8 cellular contexts compared by ENCODE assay signal in genomic region chr13:76886005-76886291, GRCh38. TPM values are rescaled to one million over a fixed set of nuclear protein-coding genes. Genes with fewer than 3 reads are reported as not detected.
DNase-seq lines count a peak whose midpoint lies in the region; ATAC-seq, FAIRE-seq and TF ChIP-seq lines count a peak whose summit lies in the region.

No MANE protein-coding gene starts in this region.

- H3K4me3 ChIP-seq in AG04450 (ENCODE audit: low read depth, low read length) (peak overlapping the region; percentile 66), HEK293 (ENCODE audit: low read depth, low read length) (peak overlapping the region; percentile 65), HepG2 (replicated peaks in 1 of 3; ENCODE audit: insufficient read depth in 1 of 3, low read depth in 2 of 3, low read length in 3 of 3) (peak overlapping the region; percentile 16 to 59 (median 42); a peak in 4 of 6 replicates), tibial artery (peak overlapping the region; percentile 69 to 78)

- H3K4me1 Mint-ChIP-seq in activated naive CD8-positive, alpha-beta T cell treated with anti-CD3 and anti-CD28 coated beads, Interleukin-2, amount 10 ng/mL, durations not matched to agents 7 days and 5 days, result peaks cover 26% of the 10 kb centered on the region

- peak overlapping the region; percentile 77 for H3K4me3 Mint-ChIP-seq in activated naive CD8-positive, alpha-beta T cell treated with anti-CD3 and anti-CD28 coated beads, Interleukin-2, amount 10 ng/mL, durations not matched to agents 7 days and 5 days

- no peak overlapping the region for H3K9ac ChIP-seq in HepG2 (ENCODE audit: insufficient read depth, low read depth, low read length)

- H3K4me1 ChIP-seq in HEK293 (ENCODE audit: control insufficient read depth, insufficient read depth, low read length) (no peaks in the 10 kb centered on the region), HepG2 (ENCODE audit: insufficient read depth, low read length) (peaks cover 7% of the 10 kb centered on the region; the same call in 1 of the 2 replicates), tibial artery (peaks cover 0 to 27% (median 12%) of the 10 kb centered on the region in 4 donors)

- H3K4me2 ChIP-seq in HepG2 (ENCODE audit: low read depth, low read length), result peak overlapping the region; percentile 62

- H3K27ac ChIP-seq in AG04450 (ENCODE audit: low read depth, low read length) (no peak overlapping the region), HEK293 (ENCODE audit: extremely low read depth, low read depth, low read length) (peak overlapping the region; percentile 72; the same call in 1 of the 2 replicates), HepG2 (ENCODE audit: extremely low read length, insufficient read depth, low read length) (no peak overlapping the region), tibial artery (peak overlapping the region; percentile 87 to 88)

- POLR2A ChIA-PET in AG04450 (lab: Yijun Ruan, JAX), result no interaction called here
- POLR2A ChIA-PET in HEK293 (lab: Yijun Ruan, JAX), result interaction anchor here (0.6 to 1.4 kb wide), 3 partner anchors 18 to 812 kb away, joined by 3 to 4 read pairs (median 3); partner anchors contain the start of gene CLN5
- POLR2A ChIA-PET in activated naive CD8-positive, alpha-beta T cell treated with anti-CD3 and anti-CD28 coated beads, Interleukin-2, amount 10 ng/mL, durations not matched to agents 7 days and 5 days (lab: Charles Lee), result interaction anchor here (1.2 to 2.5 kb wide), 5 partner anchors 9 to 443 kb away, joined by 4 to 9 read pairs (median 7); partner anchors contain the start of genes CLN5 and FBXL3
- POLR2A ChIA-PET in HepG2 (lab: Yijun Ruan, JAX), result interaction anchor here (0.6 kb wide), 1 partner anchor 203 kb away, joined by 3 read pairs; no protein-coding TSS in a partner anchor

- H4K20me1 ChIP-seq in HepG2 (ENCODE audit: insufficient read depth, low read length), result no peaks in the 10 kb centered on the region

- H3K27ac Mint-ChIP-seq in activated naive CD8-positive, alpha-beta T cell treated with anti-CD3 and anti-CD28 coated beads, Interleukin-2, amount 10 ng/mL, durations not matched to agents 7 days and 5 days, result peak overlapping the region; percentile 54

- no peak for FAIRE-seq in HepG2 (lab: Jason Lieb, UNC)

- TF ChIP-seq POLR2A in HepG2 (IDR thresholded peaks at IDR 0.05; ENCODE audit: insufficient read depth in 1 of 2, low read depth in 2 of 2, low read length in 2 of 2), result no peak

- DNase-seq in AG04450 (ENCODE audit: low read depth, low spot score), result no peak
- DNase-seq in activated naive CD8-positive, alpha-beta T cell treated with anti-CD3 and anti-CD28 coated beads, Interleukin-2, amount 10 ng/mL, durations not matched to agents 7 days and 5 days, result no peak
- DNase-seq in HepG2 (ENCODE audit: low spot score), result no peak
- DNase-seq in tibial artery, result no peak
- no peak for DNase-seq in germinal center (ENCODE audit: low spot score)
- DNase-seq in KBM-7, result no peak
- no peak for DNase-seq in DMS53 treated with DMSO at 0.1 percent for 48 hours (lab: John Stamatoyannopoulos, UW; ENCODE audit: unreplicated experiment)

- H3K36me3 Mint-ChIP-seq in activated naive CD8-positive, alpha-beta T cell treated with anti-CD3 and anti-CD28 coated beads, Interleukin-2, amount 10 ng/mL, durations not matched to agents 7 days and 5 days, result peaks cover 5% of the 10 kb centered on the region

- in situ Hi-C loops in HepG2 (cut with HindIII; ENCODE audit: extremely low pct_ligation_motif_present, low pct_unique_long_range_greater_than_20kb), result no loop called here
- in situ Hi-C loops in KBM-7 (cut with MboI; ENCODE audit: low pct_unique_long_range_greater_than_20kb, low sequenced_read_pairs), result no loop called here

- no TSS peak for BruUV-seq in HepG2 (replicated peaks; lab: Mats Ljungman, UMichigan)

- H3K9me3 Mint-ChIP-seq in activated naive CD8-positive, alpha-beta T cell treated with anti-CD3 and anti-CD28 coated beads, Interleukin-2, amount 10 ng/mL, durations not matched to agents 7 days and 5 days, result no peaks in the 10 kb centered on the region

- H3K9me3 ChIP-seq in AG04450 (ENCODE audit: control insufficient read depth, insufficient read depth, low read length) (no peaks in the 10 kb centered on the region; the same call in 1 of the 2 replicates), HEK293 (ENCODE audit: control insufficient read depth, insufficient read depth, low read depth, low read length) (no peaks in the 10 kb centered on the region), HepG2 (ENCODE audit: low read length) (no peaks in the 10 kb centered on the region), tibial artery (no peaks in the 10 kb centered on the region)

- H3K36me3 ChIP-seq in HEK293 (ENCODE audit: control insufficient read depth in 2 of 2, insufficient read depth in 1 of 2, low read length in 2 of 2) (no peaks in the 10 kb centered on the region), HepG2 (replicated peaks in 1 of 2; ENCODE audit: control insufficient read depth in 1 of 2, insufficient read depth in 2 of 2, low read length in 2 of 2) (no peaks in the 10 kb centered on the region), tibial artery (no peaks in the 10 kb centered on the region)

- peaks cover 10% of the 10 kb centered on the region for H3K27me3 ChIP-seq in AG04450 (ENCODE audit: control insufficient read depth, insufficient read depth, low read length)
- H3K27me3 ChIP-seq in HepG2 (ENCODE audit: control insufficient read depth in 1 of 2, insufficient read depth in 2 of 2, low read length in 2 of 2), result peaks cover 2 to 16% of the 10 kb centered on the region in 2 experiments; a peak in 4 of 5 replicates
- H3K27me3 ChIP-seq in tibial artery, result no peaks in the 10 kb centered on the region

- intact Hi-C loops in HepG2 (cut with micrococcal nuclease; ENCODE audit: unreplicated experiment) (no loop called here), tibial artery (cut with DNase I; ENCODE audit: low total_unique reads) (loop anchor here (10.0 kb wide), 3 partner anchors 99 to 1191 kb away; no protein-coding TSS in a partner anchor)

- H3K27me3 Mint-ChIP-seq in activated naive CD8-positive, alpha-beta T cell treated with anti-CD3 and anti-CD28 coated beads, Interleukin-2, amount 10 ng/mL, durations not matched to agents 7 days and 5 days, result peaks cover 34% of the 10 kb centered on the region

- ATAC-seq in activated naive CD8-positive, alpha-beta T cell treated with anti-CD3 and anti-CD28 coated beads, Interleukin-2, amount 10 ng/mL, durations not matched to agents 7 days and 5 days (ENCODE audit: low read depth), result peak; percentile 23
- no peak for ATAC-seq in HepG2

- TF ChIP-seq CTCF in AG04450 (IDR thresholded peaks at IDR 0.05; ENCODE audit: low read depth, low read length), result no peak
- TF ChIP-seq CTCF in HEK293 (tag by site-specific recombination; IDR thresholded peaks at IDR 0.05), result no peak
- TF ChIP-seq CTCF in HepG2 (CRISPR knock-in tag; IDR thresholded peaks at IDR 0.05), result no peak
- TF ChIP-seq CTCF in tibial artery (IDR thresholded peaks at IDR 0.05), result no peak

- WGBS in HepG2 (ENCODE audit: low lambda C conversion rate), result 30% methylated on average over 2 of the region's 37 CpGs

- CTCF ChIA-PET in AG04450 (lab: Charles Lee) (interaction anchor here (0.6 to 3.6 kb wide), 15 partner anchors 14 to 1825 kb away, joined by 3 to 37 read pairs (median 4); no protein-coding TSS in a partner anchor), HEK293 (lab: Yijun Ruan, JAX) (interaction anchor here (0.7 to 2.6 kb wide), 7 partner anchors 63 to 631 kb away, joined by 3 to 10 read pairs (median 5); no protein-coding TSS in a partner anchor), HepG2 (lab: Yijun Ruan, JAX; ENCODE audit: low intra/inter-chr PET ratio, low total read pairs) (no interaction called here)

- TF ChIP-seq RAD21 in HepG2 (CRISPR knock-in tag; IDR thresholded peaks at IDR 0.05), result no peak

- TF ChIP-seq EP300 in HepG2 (IDR thresholded peaks at IDR 0.05; ENCODE audit: low read depth in 2 of 2, low read length in 2 of 2) (no peak), HepG2 (CRISPR knock-in tag; IDR thresholded peaks at IDR 0.05; ENCODE audit: borderline replicate concordance) (no peak)

- no peaks in the 10 kb centered on the region for H3K79me2 ChIP-seq in HepG2 (ENCODE audit: insufficient read depth, low read length)

- no peak overlapping the region for H2AFZ ChIP-seq in HepG2 (ENCODE audit: low read length)

TF ChIP-seq in HEK293, 187 proteins besides CTCF, POLR2A, EP300 and RAD21 (continues in another document):
- TF ChIP-seq ZNF354C (tag by site-specific recombination; IDR thresholded peaks at IDR 0.05; ENCODE audit: borderline replicate concordance, low read depth), result no peak

TF ChIP-seq in HepG2, 621 proteins besides CTCF, POLR2A, EP300 and RAD21 (continues in another document):
- peak; percentile 10 for TF ChIP-seq HNRNPLL (IDR thresholded peaks at IDR 0.05; ENCODE audit: low read depth, low read length, poor library complexity, severe bottlenecking)
- TF ChIP-seq ZNF619 (CRISPR knock-in tag; IDR thresholded peaks at IDR 0.05), result no peak
- TF ChIP-seq ZNF335 (CRISPR knock-in tag; IDR thresholded peaks at IDR 0.05), result no peak

RNA-seq across cellular contexts. Expression of gene KCTD12, which starts 0.3 kb away (rescaled TPM):
- 2.0 and 2.3 TPM in 2 replicates for polyA plus RNA-seq in AG04450 (2011; rRNA removed)
- polyA minus RNA-seq in AG04450 (2011; rRNA and poly(A)+ RNA removed), result 1.8 and 2.2 TPM in 2 replicates
- 1 to 10 TPM; 6.1 to 6.5 TPM for total RNA-seq in activated naive CD8-positive, alpha-beta T cell treated with anti-CD3 and anti-CD28 coated beads, Interleukin-2, amount 10 ng/mL, durations not matched to agents 7 days and 5 days
- total RNA-seq in HepG2 (2016; rRNA removed; fragmentation: Illumina TruSeq; extraction: Trizol), result not detected in 2 replicates
- total RNA-seq in HepG2 (2016; cell fraction: cytosol; rRNA removed; fragmentation: Illumina TruSeq; extraction: Trizol; ENCODE audit: low read depth), result not detected in 2 replicates
- total RNA-seq in HepG2 (2016; cell fraction: insoluble cytoplasmic fraction; rRNA removed; fragmentation: Illumina TruSeq; extraction: Trizol), result not detected in 2 replicates
- not detected in 2 replicates for total RNA-seq in HepG2 (2016; cell fraction: membrane; rRNA removed; fragmentation: Illumina TruSeq; extraction: Trizol)
- not detected in 2 replicates for total RNA-seq in HepG2 (2016; cell fraction: nucleus; rRNA removed; fragmentation: Illumina TruSeq; extraction: Trizol)
- not detected in 2 replicates for polyA plus RNA-seq in HepG2 (2011; rRNA removed)
- 0.01 TPM in 1 of 2 replicates, not detected in the other for polyA plus RNA-seq in HepG2 (2011; cell fraction: cytosol; rRNA removed)
- 0.02 TPM in 1 of 2 replicates, not detected in the other for polyA plus RNA-seq in HepG2 (2011; cell fraction: nucleus; rRNA removed)
- not detected in 2 replicates for polyA plus RNA-seq in HepG2 (2012)
- not detected in 2 replicates for polyA plus RNA-seq in HepG2 (2016; cell fraction: cytosol; fragmentation: Illumina TruSeq; extraction: Trizol; ENCODE audit: low read depth)
- polyA plus RNA-seq in HepG2 (2016; cell fraction: insoluble cytoplasmic fraction; fragmentation: Illumina TruSeq; extraction: Trizol; ENCODE audit: low read depth), result not detected in 2 replicates
- polyA plus RNA-seq in HepG2 (2016; cell fraction: membrane; fragmentation: Illumina TruSeq; extraction: Trizol; ENCODE audit: low read depth), result not detected in 2 replicates
- not detected in 2 replicates for polyA plus RNA-seq in HepG2 (2016; cell fraction: nucleus; fragmentation: Illumina TruSeq; extraction: Trizol; ENCODE audit: insufficient read depth, low read depth)
- not detected in 2 replicates for polyA minus RNA-seq in HepG2 (2011; rRNA and poly(A)+ RNA removed; ENCODE audit: low replicate concordance)
- not detected in 2 replicates for polyA minus RNA-seq in HepG2 (2011; cell fraction: cytosol; rRNA and poly(A)+ RNA removed)
- polyA minus RNA-seq in HepG2 (2011; cell fraction: nucleus; rRNA and poly(A)+ RNA removed), result not detected in 2 replicates

Comparison
In these comparisons a context has a peak if more than half of its experiments do, and no peak if none do; other contexts are left out.
1. H3K27ac ChIP-seq: peak in HEK293 (single experiment) and tibial artery (2 of 2); none in AG04450 (single experiment) and HepG2 (single experiment).
2. Peak in every context shown above with its lines, with median percentiles within 50 percentile points of each other: H3K4me3 ChIP-seq.